Comparison of ENCODE assay signal across 9 cellular contexts in the genomic region with DNA sequence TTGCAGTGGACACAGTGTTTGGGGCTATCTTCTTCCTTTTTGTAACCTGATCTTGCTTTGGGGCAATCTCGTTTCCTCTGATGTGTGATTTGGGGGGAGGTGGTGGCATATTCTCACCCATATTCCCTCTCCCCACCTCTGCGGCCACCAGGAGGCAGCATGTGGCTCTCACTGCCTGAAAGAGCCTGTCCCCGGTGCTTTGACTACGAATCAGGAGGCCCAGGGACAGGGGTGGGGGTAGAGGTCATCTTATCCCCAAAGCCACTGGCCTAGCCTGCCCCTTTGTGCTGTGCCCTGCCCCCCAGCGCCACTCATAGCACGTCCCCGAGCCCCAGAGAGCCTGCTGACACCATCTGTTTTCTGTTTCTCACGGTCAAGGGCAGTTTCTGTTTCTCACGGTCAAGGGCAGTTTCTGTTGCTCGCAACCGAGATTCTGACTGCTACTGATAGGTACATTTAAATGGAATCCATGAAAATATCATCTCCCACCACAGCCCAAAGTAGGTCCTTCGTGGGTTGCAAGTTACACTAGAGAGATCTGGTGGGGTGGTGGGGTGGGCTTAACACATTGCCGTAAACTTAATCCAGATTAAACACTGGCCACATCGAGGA. TPM values are rescaled to one million over a fixed set of nuclear protein-coding genes. Genes with fewer than 3 reads are reported as not detected.
DNase-seq lines count a peak whose midpoint lies in the region; ATAC-seq and TF ChIP-seq lines count a peak whose summit lies in the region.
"Had no signal": no experiment of that assay in that cellular context is flagged by ENCODE, and none has a peak within 500 bp of the region (broad histone marks: within the 10 kb centered on the region; RNA-seq: fewer than 3 reads in every experiment).

No MANE protein-coding gene starts in this region.

- peak overlapping the region; percentile 4 for H3K9ac ChIP-seq in NT2/D1 (ENCODE audit: insufficient read length, low read depth)
- peak overlapping the region in 2 of 3 donors; percentile 14 to 65 for H3K9ac ChIP-seq in skeletal muscle tissue (ENCODE audit: low read depth in 1 of 3, low read length in 3 of 3)

- peak; percentile 68 for DNase-seq in DMS 273 (lab: John Stamatoyannopoulos, UW; ENCODE audit: unreplicated experiment)
- DNase-seq in GM23338 (ENCODE audit: low spot score) = peak; percentile 91
- DNase-seq in NT2/D1 (ENCODE audit: low read depth, low spot score) = peak; percentile 35
- DNase-seq in activated T-helper 1 cell treated with anti-CD3 and anti-CD28 coated beads, Interleukin-2, amount 50 U/mL, for 16 hours (ENCODE audit: low read depth in 1 of 2, low spot score in 1 of 2) = peak; percentile 10 to 29
- peak; percentile 7 to 47 for DNase-seq in heart right ventricle
- DNase-seq in prostate gland (ENCODE audit: low spot score) = no peak
- no peak for DNase-seq in NCI-H2227 (lab: John Stamatoyannopoulos, UW; ENCODE audit: unreplicated experiment)

- H4K20me1 ChIP-seq in GM23338 (replicated peaks; ENCODE audit: insufficient read depth) = no peaks in the 10 kb centered on the region

- TF ChIP-seq POLR2A in prostate gland (IDR thresholded peaks at IDR 0.05) = no peak

- H3K4me3 ChIP-seq in GM23338 (no peak overlapping the region), NT2/D1 (ENCODE audit: insufficient read length, low read depth) (no peak overlapping the region), heart right ventricle (no peak overlapping the region), skeletal muscle tissue (ENCODE audit: low read length in 3 of 3) (peak overlapping the region; percentile 45 to 57 (median 56)), prostate gland (no peak overlapping the region)

- H3F3A ChIP-seq in GM23338 (replicated peaks; ENCODE audit: low read depth) = peaks cover 12% of the 10 kb centered on the region

- H3K27me3 Mint-ChIP-seq in GM23338 (ENCODE audit: insufficient read depth, low read depth, poor library complexity) = peaks cover 13% of the 10 kb centered on the region

- H3K27ac ChIP-seq in GM23338 (ENCODE audit: low read depth) (peak overlapping the region; percentile 81), heart right ventricle (peak overlapping the region in 2 of 10 donors; percentile 35 to 54), skeletal muscle tissue (ENCODE audit: low read depth, low read length) (peak overlapping the region; percentile 47), prostate gland (no peak overlapping the region)

- peak; percentile 95 for ATAC-seq in GM23338
- ATAC-seq in heart right ventricle = peak in 4 of 8 donors; percentile 40 to 61 (median 50)

- no peak overlapping the region for H3K4me3 Mint-ChIP-seq in GM23338
- H3K4me3 Mint-ChIP-seq: T-helper 1 cell treated with Interleukin-12 subunit alpha and Interleukin-12 subunit beta and Interleukin-4 antibody, amounts not matched to agents 30 μg/mL and 1 μg/mL, for 36 hours had no signal

- H3K9me3 ChIP-seq in NT2/D1 (ENCODE audit: insufficient read depth, low read length) = no peaks in the 10 kb centered on the region
- peaks cover 0 to 4% (median 0%) of the 10 kb centered on the region in 11 donors for H3K9me3 ChIP-seq in heart right ventricle
- no peaks in the 10 kb centered on the region for H3K9me3 ChIP-seq in skeletal muscle tissue (ENCODE audit: control insufficient read depth in 3 of 3, low read length in 3 of 3)
- no peaks in the 10 kb centered on the region for H3K9me3 ChIP-seq in prostate gland

- peaks cover 30% of the 10 kb centered on the region for H3K4me1 ChIP-seq in GM23338 (ENCODE audit: insufficient read depth)
- peaks cover 11% of the 10 kb centered on the region for H3K4me1 ChIP-seq in NT2/D1 (ENCODE audit: insufficient read depth, insufficient read length)
- H3K4me1 ChIP-seq in heart right ventricle = peaks cover 0 to 12% (median 0%) of the 10 kb centered on the region in 9 donors
- peaks cover 11 to 17% (median 16%) of the 10 kb centered on the region in 3 donors for H3K4me1 ChIP-seq in skeletal muscle tissue (ENCODE audit: control insufficient read depth in 3 of 3, insufficient read depth in 3 of 3, low read length in 3 of 3)
- H3K4me1 ChIP-seq in prostate gland (replicated peaks) = peaks cover 3% of the 10 kb centered on the region

- no peaks in the 10 kb centered on the region for H3K27me3 ChIP-seq in GM23338 (ENCODE audit: insufficient read depth)
- no peaks in the 10 kb centered on the region for H3K27me3 ChIP-seq in NT2/D1 (ENCODE audit: insufficient read depth, insufficient read length)
- H3K27me3 ChIP-seq in heart right ventricle = no peaks in the 10 kb centered on the region
- no peaks in the 10 kb centered on the region for H3K27me3 ChIP-seq in skeletal muscle tissue (ENCODE audit: control insufficient read depth in 3 of 3, insufficient read depth in 3 of 3, low read length in 3 of 3)
- H3K27me3 ChIP-seq in prostate gland (replicated peaks; ENCODE audit: insufficient read depth) = no peaks in the 10 kb centered on the region

- no peaks in the 10 kb centered on the region for H3K79me2 ChIP-seq in GM23338 (replicated peaks; ENCODE audit: insufficient read depth)

- no peaks in the 10 kb centered on the region for H3K9me2 ChIP-seq in GM23338 (ENCODE audit: insufficient read depth)

- peak overlapping the region; percentile 47 for H3K27ac Mint-ChIP-seq in GM23338
- H3K27ac Mint-ChIP-seq: T-helper 1 cell treated with Interleukin-12 subunit alpha and Interleukin-12 subunit beta and Interleukin-4 antibody, amounts not matched to agents 30 μg/mL and 1 μg/mL, for 36 hours had no signal

- H3K4me1 Mint-ChIP-seq in GM23338 = peaks cover 34% of the 10 kb centered on the region

- H3K9me3 Mint-ChIP-seq in GM23338 = no peaks in the 10 kb centered on the region
- H3K9me3 Mint-ChIP-seq: T-helper 1 cell treated with Interleukin-12 subunit alpha and Interleukin-12 subunit beta and Interleukin-4 antibody, amounts not matched to agents 30 μg/mL and 1 μg/mL, for 36 hours had no signal

- 35 to 39% methylated on average over 14 of the region's 14 CpGs for WGBS in heart right ventricle, 2 donors
- 38% methylated on average over 14 of the region's 14 CpGs for WGBS in prostate gland

- TF ChIP-seq CTCF in GM23338 (conservative IDR thresholded peaks at IDR 0.05; ENCODE audit: low read depth in 2 of 2) = peak; percentile 83 to 93
- peak in 7 of 9 donors; percentile 18 to 46 (median 39) for TF ChIP-seq CTCF in heart right ventricle (IDR thresholded peaks at IDR 0.05)
- no peak for TF ChIP-seq CTCF in prostate gland (IDR thresholded peaks at IDR 0.05)

- intact Hi-C loops in heart right ventricle (cut with DNase I) (no loop called here), prostate gland (cut with DNase I) (no loop called here)

- H2AFZ ChIP-seq in GM23338 = peak overlapping the region; percentile 98

- H3K36me3 Mint-ChIP-seq in GM23338 (ENCODE audit: low read depth) = 0 out of 3 replicates have a peak, but pooled peaks cover under 1% of the 10 kb centered on the region

- H3K36me3 ChIP-seq in GM23338 (ENCODE audit: insufficient read depth) (no peaks in the 10 kb centered on the region), NT2/D1 (ENCODE audit: insufficient read depth, insufficient read length, low read length) (no peaks in the 10 kb centered on the region), heart right ventricle (no peaks in the 10 kb centered on the region), skeletal muscle tissue (ENCODE audit: control insufficient read depth in 3 of 3, insufficient read depth in 3 of 3, low read length in 3 of 3) (no peaks in the 10 kb centered on the region), prostate gland (no peaks in the 10 kb centered on the region)

- peak overlapping the region; percentile 40; the same call in 1 of the 2 replicates for H3K4me2 ChIP-seq in GM23338

TF ChIP-seq in GM23338, 12 proteins besides CTCF, POLR2A, EP300 and RAD21 (continues in another document):
- TF ChIP-seq, protein P1, sequence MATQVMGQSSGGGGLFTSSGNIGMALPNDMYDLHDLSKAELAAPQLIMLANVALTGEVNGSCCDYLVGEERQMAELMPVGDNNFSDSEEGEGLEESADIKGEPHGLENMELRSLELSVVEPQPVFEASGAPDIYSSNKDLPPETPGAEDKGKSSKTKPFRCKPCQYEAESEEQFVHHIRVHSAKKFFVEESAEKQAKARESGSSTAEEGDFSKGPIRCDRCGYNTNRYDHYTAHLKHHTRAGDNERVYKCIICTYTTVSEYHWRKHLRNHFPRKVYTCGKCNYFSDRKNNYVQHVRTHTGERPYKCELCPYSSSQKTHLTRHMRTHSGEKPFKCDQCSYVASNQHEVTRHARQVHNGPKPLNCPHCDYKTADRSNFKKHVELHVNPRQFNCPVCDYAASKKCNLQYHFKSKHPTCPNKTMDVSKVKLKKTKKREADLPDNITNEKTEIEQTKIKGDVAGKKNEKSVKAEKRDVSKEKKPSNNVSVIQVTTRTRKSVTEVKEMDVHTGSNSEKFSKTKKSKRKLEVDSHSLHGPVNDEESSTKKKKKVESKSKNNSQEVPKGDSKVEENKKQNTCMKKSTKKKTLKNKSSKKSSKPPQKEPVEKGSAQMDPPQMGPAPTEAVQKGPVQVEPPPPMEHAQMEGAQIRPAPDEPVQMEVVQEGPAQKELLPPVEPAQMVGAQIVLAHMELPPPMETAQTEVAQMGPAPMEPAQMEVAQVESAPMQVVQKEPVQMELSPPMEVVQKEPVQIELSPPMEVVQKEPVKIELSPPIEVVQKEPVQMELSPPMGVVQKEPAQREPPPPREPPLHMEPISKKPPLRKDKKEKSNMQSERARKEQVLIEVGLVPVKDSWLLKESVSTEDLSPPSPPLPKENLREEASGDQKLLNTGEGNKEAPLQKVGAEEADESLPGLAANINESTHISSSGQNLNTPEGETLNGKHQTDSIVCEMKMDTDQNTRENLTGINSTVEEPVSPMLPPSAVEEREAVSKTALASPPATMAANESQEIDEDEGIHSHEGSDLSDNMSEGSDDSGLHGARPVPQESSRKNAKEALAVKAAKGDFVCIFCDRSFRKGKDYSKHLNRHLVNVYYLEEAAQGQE (IDR thresholded peaks at IDR 0.05; ENCODE audit: unreplicated experiment) = no peak

RNA-seq across cellular contexts. Expression of a gene that starts 28.2 kb away (rescaled TPM):
- 10.9 and 17.9 TPM in 2 replicates for total RNA-seq in GM23338 (2014; rRNA removed; shearing (Covaris generic))
- 25.7 and 29.8 TPM in 2 replicates for polyA plus RNA-seq in GM23338 (2016; fragmentation: Nextera tagmentation; extraction: Ambion mirVana)
- 100 to 1,000 TPM in 9 of 10 donors, 10 to 100 TPM in 1; 97.3 to 188 (median 162) TPM for total RNA-seq in heart right ventricle
- polyA plus RNA-seq in heart right ventricle = 10 to 100 TPM; 51.1 to 56.7 TPM
- 37.1 TPM for total RNA-seq in skeletal muscle tissue
- 10 to 100 TPM; 18.2 to 27.4 TPM for total RNA-seq in prostate gland

RNA-seq across cellular contexts. Expression of a gene that starts 37.5 kb away (rescaled TPM):
- 8.6 and 12.7 TPM in 2 replicates for total RNA-seq in GM23338 (2014; rRNA removed; shearing (Covaris generic))
- polyA plus RNA-seq in GM23338 (2016; fragmentation: Nextera tagmentation; extraction: Ambion mirVana) = 16.7 and 18.7 TPM in 2 replicates
- not detected for total RNA-seq in heart right ventricle
- polyA plus RNA-seq in heart right ventricle = not detected
- total RNA-seq in skeletal muscle tissue = 1.6 TPM
- not detected for total RNA-seq in prostate gland

Comparison
In these comparisons a context has a peak if more than half of its experiments do, and no peak if none do; other contexts are left out.
1. DNase-seq: peak in DMS 273 (single experiment), GM23338 (single experiment), NT2/D1 (single experiment), activated T-helper 1 cell treated with anti-CD3 and anti-CD28 coated beads, Interleukin-2, amount 50 U/mL, for 16 hours (2 of 2) and heart right ventricle (2 of 2); none in prostate gland (single experiment) and NCI-H2227 (single experiment).
2. H3K27ac ChIP-seq: peak in GM23338 (single experiment) and skeletal muscle tissue (single experiment); none in prostate gland (0 of 2).
3. H3K4me3 ChIP-seq: peak in skeletal muscle tissue (3 of 3); none in GM23338 (single experiment), NT2/D1 (single experiment), heart right ventricle (0 of 10) and prostate gland (0 of 2).
4. CTCF ChIP-seq: peak in GM23338 (2 of 2) and heart right ventricle (7 of 9); none in prostate gland (0 of 4).